Comparison of ENCODE assay signal across 27 cellular contexts in the genomic region with DNA sequence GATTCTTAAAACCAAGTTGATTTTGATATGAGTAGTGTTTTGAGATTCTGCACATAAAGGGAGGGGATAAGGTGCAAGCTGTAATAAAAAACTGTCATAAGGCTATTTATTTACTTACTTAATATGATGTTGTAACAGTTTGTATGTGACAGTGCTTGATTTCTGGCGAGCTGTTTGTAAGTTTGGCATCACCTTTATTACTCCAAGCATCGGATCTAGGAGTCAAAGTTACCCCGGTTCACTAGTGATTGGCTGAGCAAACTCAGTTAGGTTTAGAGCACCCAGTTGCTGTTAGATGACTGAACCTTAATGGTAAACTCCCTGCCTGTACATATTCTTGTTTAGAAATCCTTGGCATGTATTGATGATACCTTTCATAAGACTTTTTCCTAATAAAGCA.
"Had no signal": no experiment of that assay in that cellular context is flagged by ENCODE, and none has a peak within 500 bp of the region (broad histone marks: within the 10 kb centered on the region; RNA-seq: fewer than 3 reads in every experiment).

No MANE protein-coding gene starts in this region.

- H3K27me3 ChIP-seq: hepatocyte, pancreas, sigmoid colon, spleen, suprapubic skin, tibial artery, uterus had no signal

- H3K27ac Mint-ChIP-seq: naive thymus-derived CD8-positive, alpha-beta T cell; stimulated activated effector memory CD8-positive, alpha-beta T cell treated with anti-CD3 and anti-CD28 coated beads, Interleukin-12 subunit alpha, Interleukin-12 subunit beta, amount 100 ng/mL, for 72 hours; stimulated activated naive CD8-positive, alpha-beta T cell treated with anti-CD3 and anti-CD28 coated beads, Interleukin-15, Interleukin-2, amounts not matched to agents 100 ng/mL and 50 ng/mL, for 24 hours had no signal

- H3K4me3 Mint-ChIP-seq: naive thymus-derived CD8-positive, alpha-beta T cell; nephron; neural crest cell; stimulated activated effector memory CD8-positive, alpha-beta T cell treated with anti-CD3 and anti-CD28 coated beads, Interleukin-12 subunit alpha, Interleukin-12 subunit beta, amount 100 ng/mL, for 72 hours; stimulated activated naive CD8-positive, alpha-beta T cell treated with anti-CD3 and anti-CD28 coated beads, Interleukin-15, Interleukin-2, amounts not matched to agents 100 ng/mL and 50 ng/mL, for 24 hours had no signal

- H3K27me3 Mint-ChIP-seq: naive thymus-derived CD8-positive, alpha-beta T cell; stimulated activated naive CD8-positive, alpha-beta T cell treated with anti-CD3 and anti-CD28 coated beads, Interleukin-15, Interleukin-2, amounts not matched to agents 100 ng/mL and 50 ng/mL, for 24 hours had no signal

- H3K4me1 ChIP-seq: pancreas, prostate gland, uterus had no signal

- H3K9me3 ChIP-seq: lower lobe of right lung, pancreas, prostate gland, sigmoid colon, spleen, suprapubic skin, thoracic aorta, tibial artery, uterus had no signal

- DNase-seq: islet precursor cell; left ventricle myocardium superior; lower lobe of right lung; mammary epithelial cell; mesenchymal stem cell; naive thymus-derived CD8-positive, alpha-beta T cell; nucleus accumbens; pancreas; posterior cingulate gyrus; retina; right cardiac atrium; sigmoid colon; small intestine; spleen; stimulated activated CD4-positive, alpha-beta T cell treated with anti-CD3 and anti-CD28 coated beads, Interleukin-4, amount 100 ng/mL, for 24 hours; stimulated activated naive CD4-positive, alpha-beta T cell; tibial artery; trophoblast cell; uterus had no signal

- H3K4me3 ChIP-seq: hepatocyte, lower lobe of right lung, pancreas, prostate gland, sigmoid colon, spleen, suprapubic skin, thoracic aorta, tibial artery, uterus had no signal

- H3K27ac ChIP-seq: hepatocyte, lower lobe of right lung, pancreas, prostate gland, sigmoid colon, spleen, thoracic aorta, tibial artery, uterus had no signal

- H3K9me3 Mint-ChIP-seq: naive thymus-derived CD8-positive, alpha-beta T cell; nephron; neural crest cell; stimulated activated effector memory CD8-positive, alpha-beta T cell treated with anti-CD3 and anti-CD28 coated beads, Interleukin-12 subunit alpha, Interleukin-12 subunit beta, amount 100 ng/mL, for 72 hours; stimulated activated naive CD8-positive, alpha-beta T cell treated with anti-CD3 and anti-CD28 coated beads, Interleukin-15, Interleukin-2, amounts not matched to agents 100 ng/mL and 50 ng/mL, for 24 hours had no signal

- ATAC-seq: left ventricle myocardium superior; lower lobe of right lung; naive thymus-derived CD8-positive, alpha-beta T cell; right cardiac atrium; stimulated activated effector memory CD8-positive, alpha-beta T cell treated with anti-CD3 and anti-CD28 coated beads, Interleukin-12 subunit alpha, Interleukin-12 subunit beta, amount 100 ng/mL, for 72 hours had no signal

- H3K36me3 ChIP-seq: prostate gland, uterus had no signal
